30 cellular contexts compared by ENCODE assay signal in the genomic region with DNA sequence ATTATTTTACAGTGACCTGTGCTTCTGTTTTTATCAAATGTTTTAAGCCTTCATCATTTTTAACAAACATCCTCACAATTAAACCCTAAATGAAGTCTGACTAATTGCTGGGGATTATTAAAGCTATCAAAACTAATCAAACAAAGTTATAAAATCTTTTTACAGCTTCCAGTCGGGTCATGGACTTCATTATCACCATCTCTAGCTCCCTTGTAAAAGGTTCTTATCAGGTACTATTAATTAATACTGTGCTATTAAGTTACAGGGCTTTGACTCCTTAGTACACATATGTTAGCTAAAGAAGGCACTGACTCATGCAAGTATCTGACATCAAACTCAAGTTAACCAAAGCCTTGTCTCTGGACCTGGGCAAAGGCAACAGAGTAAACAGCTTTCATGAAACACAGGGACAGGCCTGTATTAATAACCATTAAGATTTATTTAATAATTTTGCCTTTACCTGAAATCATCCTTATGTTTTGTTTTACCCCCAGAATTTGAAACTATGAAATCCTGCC. TPM values are rescaled to one million over a fixed set of nuclear protein-coding genes. Genes with fewer than 3 reads are reported as not detected.
"Had no signal": no experiment of that assay in that cellular context is flagged by ENCODE, and none has a peak within 500 bp of the region (broad histone marks: within the 10 kb centered on the region; RNA-seq: fewer than 3 reads in every experiment).

No MANE protein-coding gene starts in this region.

- ATAC-seq: effector memory CD8-positive, alpha-beta T cell; esophagus mucosa; gastrocnemius medialis; heart right ventricle; left cardiac atrium; left lung; left ventricle myocardium superior; lower lobe of right lung; naive thymus-derived CD4-positive, alpha-beta T cell had no signal

- H3K27me3 ChIP-seq: colonic mucosa, esophagus squamous epithelium, gastrocnemius medialis, heart right ventricle, left lung had no signal

- FAIRE-seq: endometrium, islet of Langerhans, keratinocyte had no signal

- H3K36me3 ChIP-seq: colonic mucosa, esophagus squamous epithelium, gastrocnemius medialis, heart right ventricle, left lung, lower lobe of right lung had no signal

- H3K9me3 ChIP-seq: colonic mucosa, esophagus squamous epithelium, gastrocnemius medialis, left lung, lower lobe of right lung had no signal

- H3K27ac ChIP-seq: colonic mucosa, epithelial cell of prostate, esophagus squamous epithelium, gastrocnemius medialis, heart right ventricle, left lung, lower lobe of right lung had no signal

- DNase-seq: colonic mucosa; cortex of kidney; effector CD8-positive, alpha-beta T cell; effector memory CD8-positive, alpha-beta T cell; endodermal cell; erythroblast; esophagus squamous epithelium; foreskin melanocyte; gastrocnemius medialis; glutamatergic neuron; head of caudate nucleus; heart right ventricle; hippocampal formation; left cardiac atrium; left lung; left ventricle myocardium superior; lower lobe of right lung; mesenchymal stem cell; naive thymus-derived CD4-positive, alpha-beta T cell had no signal

- H3K4me3 ChIP-seq: colonic mucosa, esophagus squamous epithelium, gastrocnemius medialis, heart right ventricle, left lung, lower lobe of right lung had no signal

- H3K4me1 ChIP-seq: colonic mucosa, esophagus squamous epithelium, gastrocnemius medialis, heart right ventricle, left lung, lower lobe of right lung had no signal

RNA-seq across cellular contexts. Expression of gene ADH4, which starts 7.9 kb away (rescaled TPM):
- total RNA-seq: dermis microvascular lymphatic vessel endothelial cell; endodermal cell; glomerular endothelial cell; heart right ventricle; kidney epithelial cell; left lung; left ventricle myocardium superior; lung microvascular endothelial cell; mesothelial cell of epicardium; mononuclear cell; naive thymus-derived CD4-positive, alpha-beta T cell had no signal
- polyA plus RNA-seq: keratinocyte; naive thymus-derived CD4-positive, alpha-beta T cell had no signal
